Comparison of ENCODE assay signal across 19 cellular contexts in genomic region chr1:236997361-236997760, GRCh38. TPM values are rescaled to one million over a fixed set of nuclear protein-coding genes. Genes with fewer than 3 reads are reported as not detected.
DNase-seq lines count a peak whose midpoint lies in the region; ATAC-seq and TF ChIP-seq lines count a peak whose summit lies in the region.
"Had no signal": no experiment of that assay in that cellular context is flagged by ENCODE, and none has a peak within 500 bp of the region (broad histone marks: within the 10 kb centered on the region; RNA-seq: fewer than 3 reads in every experiment).

No MANE protein-coding gene starts in this region.

- H3K27me3 ChIP-seq in WERI-Rb-1 (ENCODE audit: insufficient read depth, low read depth, severe bottlenecking) (no peaks in the 10 kb centered on the region), left ventricle myocardium inferior (ENCODE audit: low read depth) (no peaks in the 10 kb centered on the region), rectal smooth muscle tissue (ENCODE audit: control insufficient read depth, insufficient read depth, low read length) (no peaks in the 10 kb centered on the region), gastrocnemius medialis (no peaks in the 10 kb centered on the region)
- H3K27me3 ChIP-seq in CD8-positive, alpha-beta T cell (ENCODE audit: insufficient read depth, low read length): no peaks in the 10 kb centered on the region
- H3K27me3 ChIP-seq: BLaER1 treated with 17β-estradiol and CSF1 and Interleukin-3, amounts not matched to agents 10 nM and 100 nM; Peyer's patch had no signal

- no peak overlapping the region for H3K4me3 ChIP-seq in WERI-Rb-1 (ENCODE audit: low read depth, low read length)
- H3K4me3 ChIP-seq in left ventricle myocardium inferior: no peak overlapping the region
- no peak overlapping the region for H3K4me3 ChIP-seq in rectal smooth muscle tissue (ENCODE audit: low read length)
- H3K4me3 ChIP-seq in gastrocnemius medialis: no peak overlapping the region
- H3K4me3 ChIP-seq in CD8-positive, alpha-beta T cell (ENCODE audit: low read depth, low read length): no peak overlapping the region
- H3K4me3 ChIP-seq: A549; BLaER1 treated with 17β-estradiol and CSF1 and Interleukin-3, amounts not matched to agents 10 nM and 100 nM; HAP-1; Peyer's patch had no signal

- no peak overlapping the region for H3K9ac ChIP-seq in rectal smooth muscle tissue (ENCODE audit: low read length)
- H3K9ac ChIP-seq: BLaER1 treated with 17β-estradiol and CSF1 and Interleukin-3, amounts not matched to agents 10 nM and 100 nM had no signal

- H3K27me3 Mint-ChIP-seq in glutamatergic neuron (ENCODE audit: unreplicated experiment): peaks cover 13% of the 10 kb centered on the region
- H3K27me3 Mint-ChIP-seq in natural killer cell (ENCODE audit: low read depth in 2 of 2): peaks cover 0 to 2% of the 10 kb centered on the region in 2 donors
- peaks cover 10% of the 10 kb centered on the region for H3K27me3 Mint-ChIP-seq in CD8-positive, alpha-beta T cell (ENCODE audit: low read depth)

- peaks cover 8% of the 10 kb centered on the region for H3K9me3 Mint-ChIP-seq in glutamatergic neuron (ENCODE audit: unreplicated experiment)
- H3K9me3 Mint-ChIP-seq in natural killer cell: no peaks in the 10 kb centered on the region
- no peaks in the 10 kb centered on the region for H3K9me3 Mint-ChIP-seq in CD8-positive, alpha-beta T cell
- H3K9me3 Mint-ChIP-seq: CD8-positive, alpha-beta memory T cell had no signal

- no peak overlapping the region for H3K4me3 Mint-ChIP-seq in glutamatergic neuron (ENCODE audit: unreplicated experiment)
- H3K4me3 Mint-ChIP-seq in natural killer cell: no peak overlapping the region
- no peak overlapping the region for H3K4me3 Mint-ChIP-seq in CD8-positive, alpha-beta T cell
- H3K4me3 Mint-ChIP-seq: CD8-positive, alpha-beta memory T cell had no signal

- H3K36me3 ChIP-seq in WERI-Rb-1: no peaks in the 10 kb centered on the region
- H3K36me3 ChIP-seq in left ventricle myocardium inferior: no peaks in the 10 kb centered on the region
- no peaks in the 10 kb centered on the region for H3K36me3 ChIP-seq in rectal smooth muscle tissue (ENCODE audit: control insufficient read depth, insufficient read depth, low read length)
- no peaks in the 10 kb centered on the region for H3K36me3 ChIP-seq in gastrocnemius medialis
- H3K36me3 ChIP-seq in CD8-positive, alpha-beta T cell (ENCODE audit: insufficient read depth, low read length): no peaks in the 10 kb centered on the region
- H3K36me3 ChIP-seq: BLaER1 treated with 17β-estradiol and CSF1 and Interleukin-3, amounts not matched to agents 10 nM and 100 nM; HAP-1; Peyer's patch had no signal

- ATAC-seq in HG03469 (IDR thresholded peaks at IDR 0.05; ENCODE audit: unreplicated experiment): no peak
- no peak for ATAC-seq in gastrocnemius medialis
- ATAC-seq in natural killer cell: no peak
- ATAC-seq in CD8-positive, alpha-beta T cell: no peak

- H3K9me3 ChIP-seq in WERI-Rb-1 (ENCODE audit: severe bottlenecking) (no peaks in the 10 kb centered on the region), left ventricle myocardium inferior (replicated peaks) (no peaks in the 10 kb centered on the region), gastrocnemius medialis (no peaks in the 10 kb centered on the region)
- H3K9me3 ChIP-seq in CD8-positive, alpha-beta T cell (ENCODE audit: low read length): no peaks in the 10 kb centered on the region
- H3K9me3 ChIP-seq: A549; BLaER1 treated with 17β-estradiol and CSF1 and Interleukin-3, amounts not matched to agents 10 nM and 100 nM; HAP-1; Peyer's patch had no signal

- H3K4me1 Mint-ChIP-seq in glutamatergic neuron (ENCODE audit: low read depth, unreplicated experiment) (peaks cover 35% of the 10 kb centered on the region), natural killer cell (no peaks in the 10 kb centered on the region)
- no peaks in the 10 kb centered on the region for H3K4me1 Mint-ChIP-seq in CD8-positive, alpha-beta T cell (ENCODE audit: low read depth)
- H3K4me1 Mint-ChIP-seq: CD8-positive, alpha-beta memory T cell had no signal

- TF ChIP-seq CTCF in WERI-Rb-1 (IDR thresholded peaks at IDR 0.05; ENCODE audit: low read depth, low read length) (no peak), glutamatergic neuron (IDR thresholded peaks at IDR 0.05; ENCODE audit: partially characterized antibody, unreplicated experiment) (no peak), left ventricle myocardium inferior (IDR thresholded peaks at IDR 0.05; ENCODE audit: borderline replicate concordance) (no peak), gastrocnemius medialis (IDR thresholded peaks at IDR 0.05 in 4 of 5, conservative IDR thresholded peaks at IDR 0.05 in 1 of 5) (no peak), natural killer cell (IDR thresholded peaks at IDR 0.05) (no peak)
- no peak for TF ChIP-seq CTCF in CD8-positive, alpha-beta T cell (IDR thresholded peaks at IDR 0.05)

- H3K27ac ChIP-seq in WERI-Rb-1 (peak overlapping the region; percentile 3; the same call in 1 of the 2 replicates), left ventricle myocardium inferior (replicated peaks) (peak overlapping the region; percentile 96), rectal smooth muscle tissue (ENCODE audit: low read depth, low read length) (peak overlapping the region; percentile 60), gastrocnemius medialis (no peak overlapping the region)
- no peak overlapping the region for H3K27ac ChIP-seq in CD8-positive, alpha-beta T cell (ENCODE audit: low read depth, low read length)
- H3K27ac ChIP-seq: A549; BLaER1 treated with 17β-estradiol and CSF1 and Interleukin-3, amounts not matched to agents 10 nM and 100 nM; Peyer's patch had no signal

- DNase-seq in WERI-Rb-1 (no peak), glutamatergic neuron (no peak), left ventricle myocardium inferior (peak; percentile 82), gastrocnemius medialis (no peak), natural killer cell (no peak)
- no peak for DNase-seq in CD8-positive, alpha-beta T cell
- DNase-seq: CD8-positive, alpha-beta memory T cell; GDM1; NCI-H146; NCI-H2081 treated with DMSO at 0.1 percent for 48 hours; NCI-H446 treated with DMSO at 0.1 percent for 48 hours; NCI-H69; NK-92 treated with Interleukin-12 subunit alpha and Interleukin-12 subunit beta, amount 100 ng/mL, for 24 hours; Peyer's patch had no signal

- TF ChIP-seq POLR2A in gastrocnemius medialis (IDR thresholded peaks at IDR 0.05): no peak

- CTCF ChIA-PET in CD8-positive, alpha-beta T cell (lab: Charles Lee): no interaction called here

- intact Hi-C loops in left ventricle myocardium inferior (cut with micrococcal nuclease) (no loop called here), gastrocnemius medialis (cut with DNase I; ENCODE audit: low total_unique reads) (no loop called here), natural killer cell (cut with micrococcal nuclease) (no loop called here)
- intact Hi-C loops in CD8-positive, alpha-beta T cell (cut with DNase I, micrococcal nuclease): no loop called here

- H3K4me1 ChIP-seq in left ventricle myocardium inferior (peaks cover 27% of the 10 kb centered on the region), rectal smooth muscle tissue (ENCODE audit: control insufficient read depth, insufficient read depth, low read length) (peaks cover 9% of the 10 kb centered on the region), gastrocnemius medialis (no peaks in the 10 kb centered on the region)
- no peaks in the 10 kb centered on the region for H3K4me1 ChIP-seq in CD8-positive, alpha-beta T cell (ENCODE audit: insufficient read depth, low read length)
- H3K4me1 ChIP-seq: A549; BLaER1 treated with 17β-estradiol and CSF1 and Interleukin-3, amounts not matched to agents 10 nM and 100 nM; HAP-1; Peyer's patch had no signal

- POLR2A ChIA-PET in CD8-positive, alpha-beta T cell (lab: Charles Lee): no interaction called here

- in situ Hi-C loops in gastrocnemius medialis (cut with MboI; ENCODE audit: low sequenced_read_pairs in 4 of 4): no loop called here

- H3K27ac Mint-ChIP-seq in glutamatergic neuron (ENCODE audit: unreplicated experiment): peak overlapping the region; percentile 98
- no peak overlapping the region for H3K27ac Mint-ChIP-seq in natural killer cell
- H3K27ac Mint-ChIP-seq in CD8-positive, alpha-beta T cell: no peak overlapping the region
- H3K27ac Mint-ChIP-seq: CD8-positive, alpha-beta memory T cell had no signal

- H3K36me3 Mint-ChIP-seq in glutamatergic neuron (ENCODE audit: unreplicated experiment) (peaks cover 5% of the 10 kb centered on the region), natural killer cell (no peaks in the 10 kb centered on the region)
- no peaks in the 10 kb centered on the region for H3K36me3 Mint-ChIP-seq in CD8-positive, alpha-beta T cell
- H3K36me3 Mint-ChIP-seq: CD8-positive, alpha-beta memory T cell had no signal

RNA-seq across cellular contexts. Expression of gene MT1HL1, which starts 6.9 kb away (rescaled TPM):
- total RNA-seq in glutamatergic neuron (ENCODE audit: unreplicated experiment) (not detected), left ventricle myocardium inferior (not detected), gastrocnemius medialis (not detected), natural killer cell (not detected)
- not detected for total RNA-seq in CD8-positive, alpha-beta T cell
- total RNA-seq: CD8-positive, alpha-beta memory T cell; Peyer's patch had no signal

RNA-seq across cellular contexts. Expression of gene RYR2, which starts 44.6 kb away (rescaled TPM):
- total RNA-seq in glutamatergic neuron (ENCODE audit: unreplicated experiment): 47.0 TPM
- total RNA-seq in left ventricle myocardium inferior: 783 TPM
- under 1 TPM; 0.04 to 0.16 (median 0.07) TPM for total RNA-seq in gastrocnemius medialis
- 1 to 10 TPM in 1 of 3 donors, under 1 TPM in 2; 0.13 to 1.2 (median 0.38) TPM for total RNA-seq in natural killer cell
- total RNA-seq in CD8-positive, alpha-beta T cell: not detected

Comparison
In these comparisons a context has a peak if more than half of its experiments do, and no peak if none do; other contexts are left out.
1. H3K27ac ChIP-seq: peak in WERI-Rb-1 (single experiment), left ventricle myocardium inferior (single experiment) and rectal smooth muscle tissue (single experiment); none in gastrocnemius medialis (0 of 4) and CD8-positive, alpha-beta T cell (single experiment).
2. RNA of gene RYR2, which starts 44.6 kb away (total RNA-seq): 783 TPM in left ventricle myocardium inferior (single experiment) and 47.0 TPM in glutamatergic neuron (single experiment); 0.13 to 1.2 TPM in natural killer cell, 0.04 to 0.16 TPM in gastrocnemius medialis and not detected in CD8-positive, alpha-beta T cell; every median in the first group is over 10 times any median in the second.